25 cellular contexts compared by ENCODE assay signal in genomic region chr1:15807121-15807520, GRCh38. TPM values are rescaled to one million over a fixed set of nuclear protein-coding genes. Genes with fewer than 3 reads are reported as not detected.
"Had no signal": no experiment of that assay in that cellular context is flagged by ENCODE, and none has a peak within 500 bp of the region (broad histone marks: within the 10 kb centered on the region; RNA-seq: fewer than 3 reads in every experiment).

No MANE protein-coding gene starts in this region.

- ATAC-seq: left colon; left lung; lower lobe of right lung; naive thymus-derived CD8-positive, alpha-beta T cell; pancreas; right cardiac atrium; stimulated activated effector memory CD8-positive, alpha-beta T cell treated with anti-CD3 and anti-CD28 coated beads, Interleukin-12 subunit alpha, Interleukin-12 subunit beta, amount 100 ng/mL, for 72 hours; upper lobe of right lung had no signal

- DNase-seq: lower lobe of right lung; mammary epithelial cell; mesenchymal stem cell; naive thymus-derived CD8-positive, alpha-beta T cell; nucleus accumbens; pancreas; retina; sigmoid colon; small intestine; spleen; stimulated activated CD4-positive, alpha-beta T cell treated with anti-CD3 and anti-CD28 coated beads, Interleukin-4, amount 100 ng/mL, for 24 hours; stimulated activated naive CD4-positive, alpha-beta T cell; tibial artery; trophoblast cell; upper lobe of right lung; uterus had no signal

- FAIRE-seq: kidney, pancreas, small intestine had no signal

- H3K36me3 ChIP-seq: left lung, lower lobe of right lung, pancreas, prostate gland, sigmoid colon, spleen, suprapubic skin, thoracic aorta, tibial artery, upper lobe of right lung, uterus had no signal

- H3K27me3 ChIP-seq: hepatocyte, pancreas, sigmoid colon, spleen, suprapubic skin, tibial artery, upper lobe of right lung, uterus had no signal

- H3K9me3 ChIP-seq: left lung, lower lobe of right lung, pancreas, prostate gland, sigmoid colon, spleen, suprapubic skin, thoracic aorta, tibial artery, upper lobe of right lung, uterus had no signal

- H3K27ac ChIP-seq: hepatocyte, left lung, lower lobe of right lung, pancreas, prostate gland, sigmoid colon, spleen, suprapubic skin, thoracic aorta, tibial artery, upper lobe of right lung, uterus had no signal

- H3K4me2 ChIP-seq: hepatocyte had no signal

- H3K4me3 ChIP-seq: hepatocyte, left lung, lower lobe of right lung, pancreas, prostate gland, sigmoid colon, spleen, suprapubic skin, thoracic aorta, tibial artery, upper lobe of right lung, uterus had no signal

- H3K4me1 ChIP-seq: left lung, lower lobe of right lung, pancreas, prostate gland, sigmoid colon, suprapubic skin, upper lobe of right lung, uterus had no signal

- H3K79me2 ChIP-seq: hepatocyte had no signal

- H2AFZ ChIP-seq: hepatocyte had no signal

RNA-seq across cellular contexts. Expression of gene FBLIM1, which starts 48.5 kb away (rescaled TPM):
- total RNA-seq: naive thymus-derived CD8-positive, alpha-beta T cell had no signal
- polyA plus RNA-seq: naive thymus-derived CD8-positive, alpha-beta T cell had no signal
